Comparison of ENCODE assay signal across 33 cellular contexts in the genomic region with DNA sequence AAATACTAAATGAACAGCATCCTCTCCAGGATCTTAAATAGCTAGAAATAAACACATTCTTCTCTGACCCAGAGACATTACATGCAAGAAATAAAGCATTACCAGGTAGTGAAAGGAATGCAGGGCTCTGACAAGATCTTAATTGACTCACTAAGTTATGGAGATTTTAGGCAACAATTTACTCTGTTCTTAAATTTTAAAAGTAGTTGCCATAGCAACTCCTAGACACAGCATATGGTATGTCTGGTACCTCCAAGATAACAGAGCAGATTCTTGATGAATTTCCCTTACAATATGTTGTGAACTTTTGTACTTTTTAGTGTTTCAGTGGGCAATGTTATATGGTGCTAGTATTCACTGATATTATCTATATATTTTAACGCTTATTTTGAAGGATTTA.
"Had no signal": no experiment of that assay in that cellular context is flagged by ENCODE, and none has a peak within 500 bp of the region (broad histone marks: within the 10 kb centered on the region; RNA-seq: fewer than 3 reads in every experiment).

No MANE protein-coding gene starts in this region.

- H3K4me3 Mint-ChIP-seq: activated CD4-positive, alpha-beta T cell treated with anti-CD3 and anti-CD28 coated beads, Interleukin-2, amount 10 ng/mL, durations not matched to agents 24 days and 14 days; activated CD8-positive, alpha-beta T cell treated with anti-CD3 and anti-CD28 coated beads for 36 hours; activated naive CD8-positive, alpha-beta T cell treated with anti-CD3 and anti-CD28 coated beads for 36 hours; activated T-cell treated with anti-CD3 and anti-CD28 coated beads, Interleukin-2, amount 50 U/mL, for 72 hours; activated T-helper 17 cell treated with anti-CD3 and anti-CD28 coated beads, Interleukin-2, amount 50 U/mL, for 72 hours had no signal

- H3K36me3 Mint-ChIP-seq: activated naive CD8-positive, alpha-beta T cell treated with anti-CD3 and anti-CD28 coated beads for 36 hours had no signal

- H3K9me3 Mint-ChIP-seq: activated CD8-positive, alpha-beta T cell treated with anti-CD3 and anti-CD28 coated beads for 36 hours; activated naive CD8-positive, alpha-beta T cell treated with anti-CD3 and anti-CD28 coated beads for 36 hours; activated T-cell treated with anti-CD3 and anti-CD28 coated beads, Interleukin-2, amount 50 U/mL, for 72 hours; activated T-helper 17 cell treated with anti-CD3 and anti-CD28 coated beads, Interleukin-2, amount 50 U/mL, for 72 hours had no signal

- H3K4me1 Mint-ChIP-seq: activated CD4-positive, alpha-beta T cell treated with anti-CD3 and anti-CD28 coated beads, Interleukin-2, amount 10 ng/mL, durations not matched to agents 24 days and 14 days; activated naive CD8-positive, alpha-beta T cell treated with anti-CD3 and anti-CD28 coated beads for 36 hours; activated T-helper 17 cell treated with anti-CD3 and anti-CD28 coated beads, Interleukin-2, amount 50 U/mL, for 72 hours had no signal

- H3K4me3 ChIP-seq: ascending aorta, cardiac muscle cell, Peyer's patch, SK-N-MC had no signal

- ATAC-seq: activated CD8-positive, alpha-beta T cell treated with anti-CD3 and anti-CD28 coated beads for 36 hours; activated T-cell treated with anti-CD3 and anti-CD28 coated beads, Interleukin-2, amount 50 U/mL, for 72 hours; activated T-helper 17 cell treated with anti-CD3 and anti-CD28 coated beads, Interleukin-2, amount 50 U/mL, for 72 hours; PC-3 had no signal

- H3K9me3 ChIP-seq: ascending aorta, Peyer's patch had no signal

- H3K4me1 ChIP-seq: ascending aorta, Peyer's patch had no signal

- DNase-seq: activated CD4-positive, alpha-beta T cell treated with anti-CD3 and anti-CD28 coated beads, Interleukin-2, amount 10 ng/mL, durations not matched to agents 24 days and 14 days; activated CD4-positive, alpha-beta T cell treated with anti-CD3 and anti-CD28 coated beads, Interleukin-2, amount 50 U/mL, for 4 hours; activated CD8-positive, alpha-beta T cell treated with anti-CD3 and anti-CD28 coated beads for 36 hours; activated effector memory CD4-positive, alpha-beta T cell treated with anti-CD3 and anti-CD28 coated beads, Interleukin-2, amount 50 U/mL, for 16 hours; activated naive CD4-positive, alpha-beta T cell; activated naive CD4-positive, alpha-beta T cell treated with anti-CD3 and anti-CD28 coated beads, Interleukin-2, amount 50 U/mL, for 16 hours; activated naive CD8-positive, alpha-beta T cell treated with anti-CD3 and anti-CD28 coated beads for 36 hours; activated T-cell treated with anti-CD3 and anti-CD28 coated beads, Interleukin-2, amount 50 U/mL, for 1 hour; activated T-cell treated with anti-CD3 and anti-CD28 coated beads, Interleukin-2, amount 50 U/mL, for 72 hours; amygdala; Kasumi-1; KG1; MM.1S; MV-4-11; NCI-H1092; NCI-H1436 treated with DMSO at 0.1 percent for 48 hours; NCI-H1694 treated with DMSO at 0.1 percent for 48 hours; NCI-H2029; NCI-H345; NCI-H510A; NCI-H526; NCI-H748 treated with DMSO at 0.1 percent for 48 hours; NK-92 treated with Interleukin-12 subunit alpha and Interleukin-12 subunit beta, amount 100 ng/mL, for 24 hours; PC-3; Peyer's patch; Right ventricle myocardium superior; T1000; WERI-Rb-1 had no signal

- H3K36me3 ChIP-seq: ascending aorta, cardiac muscle cell, Peyer's patch, WERI-Rb-1 had no signal

- H3K27me3 ChIP-seq: ascending aorta, cardiac muscle cell, Peyer's patch had no signal

- H3K27ac Mint-ChIP-seq: activated CD4-positive, alpha-beta T cell treated with anti-CD3 and anti-CD28 coated beads, Interleukin-2, amount 10 ng/mL, durations not matched to agents 24 days and 14 days; activated CD8-positive, alpha-beta T cell treated with anti-CD3 and anti-CD28 coated beads for 36 hours; activated naive CD8-positive, alpha-beta T cell treated with anti-CD3 and anti-CD28 coated beads for 36 hours; activated T-cell treated with anti-CD3 and anti-CD28 coated beads, Interleukin-2, amount 50 U/mL, for 72 hours; activated T-helper 17 cell treated with anti-CD3 and anti-CD28 coated beads, Interleukin-2, amount 50 U/mL, for 72 hours had no signal

- H3K27ac ChIP-seq: ascending aorta, cardiac muscle cell, Peyer's patch, RWPE1, SK-N-MC, WERI-Rb-1 had no signal
